In genomic region chr9:101479337-101480045, GRCh38 we compare ENCODE assay signal across 18 cellular contexts. TPM values are rescaled to one million over a fixed set of nuclear protein-coding genes. Genes with fewer than 3 reads are reported as not detected.
DNase-seq lines count a peak whose midpoint lies in the region; ATAC-seq and TF ChIP-seq lines count a peak whose summit lies in the region.
"Had no signal": no experiment of that assay in that cellular context is flagged by ENCODE, and none has a peak within 500 bp of the region (broad histone marks: within the 10 kb centered on the region; RNA-seq: fewer than 3 reads in every experiment).

No MANE protein-coding gene starts in this region.

- no peak overlapping the region for H3K27ac Mint-ChIP-seq in activated naive CD4-positive, alpha-beta T cell treated with anti-CD3 and anti-CD28 coated beads, Interleukin-2, amount 50 U/mL, for 72 hours

- no peak for TF ChIP-seq CTCF in upper lobe of right lung (IDR thresholded peaks at IDR 0.05)

- H3K4me3 ChIP-seq in upper lobe of right lung, result no peak overlapping the region
- H3K4me3 ChIP-seq: K562, PC-9, thoracic aorta had no signal

- no peaks in the 10 kb centered on the region for H3K9me3 ChIP-seq in upper lobe of right lung
- H3K9me3 ChIP-seq: Caco-2, thoracic aorta had no signal

- H3K9me3 Mint-ChIP-seq in activated naive CD4-positive, alpha-beta T cell treated with anti-CD3 and anti-CD28 coated beads, Interleukin-2, amount 50 U/mL, for 72 hours, result no peaks in the 10 kb centered on the region

- peak; percentile 58 for ATAC-seq in upper lobe of right lung
- no peak for ATAC-seq in activated naive CD4-positive, alpha-beta T cell treated with anti-CD3 and anti-CD28 coated beads, Interleukin-2, amount 50 U/mL, for 72 hours

- peaks cover 5% of the 10 kb centered on the region for H3K4me1 ChIP-seq in upper lobe of right lung
- H3K4me1 ChIP-seq: Caco-2 had no signal

- no peak overlapping the region for H3K27ac ChIP-seq in upper lobe of right lung
- H3K27ac ChIP-seq: PC-9, thoracic aorta had no signal

- H3K36me3 Mint-ChIP-seq in activated naive CD4-positive, alpha-beta T cell treated with anti-CD3 and anti-CD28 coated beads, Interleukin-2, amount 50 U/mL, for 72 hours, result no peaks in the 10 kb centered on the region

- DNase-seq in NCI-H748 (lab: John Stamatoyannopoulos, UW; ENCODE audit: unreplicated experiment) (peak; percentile 16), NCI-H748 treated with DMSO at 0.1 percent for 48 hours (lab: John Stamatoyannopoulos, UW) (no peak), cerebellar cortex (ENCODE audit: low spot score) (peak; percentile 95), left kidney (ENCODE audit: low read depth, low spot score) (peak; percentile 20), upper lobe of right lung (no peak), HUDEP-2 (lab: John Stamatoyannopoulos, UW; ENCODE audit: unreplicated experiment in 76 of 76) (no peak)
- no peak for DNase-seq in activated naive CD4-positive, alpha-beta T cell treated with anti-CD3 and anti-CD28 coated beads, Interleukin-2, amount 50 U/mL, for 72 hours (ENCODE audit: low spot score in 2 of 2)
- DNase-seq in stimulated activated CD4-positive, alpha-beta T cell treated with anti-CD3 and anti-CD28 coated beads, Interleukin-1b, Interleukin-23, amount 100 ng/mL, for 48 hours, result no peak
- DNase-seq: ACHN; activated CD4-positive, alpha-beta T cell treated with anti-CD3 and anti-CD28 coated beads for 4 hours; Caco-2; effector CD8-positive, alpha-beta T cell; NCI-H1930 had no signal

- H3K36me3 ChIP-seq in upper lobe of right lung, result no peaks in the 10 kb centered on the region

- no peaks in the 10 kb centered on the region for H3K27me3 ChIP-seq in upper lobe of right lung

- intact Hi-C loops in upper lobe of right lung (cut with DNase I), result no loop called here

RNA-seq across cellular contexts. Expression of gene ALDOB, which starts 43.9 kb away (rescaled TPM):
- not detected for total RNA-seq in upper lobe of right lung
- not detected for total RNA-seq in activated naive CD4-positive, alpha-beta T cell treated with anti-CD3 and anti-CD28 coated beads, Interleukin-2, amount 50 U/mL, for 72 hours
- total RNA-seq: osteoblast; PC-9; T-helper 1 cell treated with Interleukin-12 subunit alpha and Interleukin-12 subunit beta and Interleukin-4 antibody, amounts not matched to agents 30 ng/mL and 1 ng/mL, for 36 hours; thoracic aorta had no signal

RNA-seq across cellular contexts. Expression of gene RNF20, which starts 54.2 kb away (rescaled TPM):
- 48.1 TPM for total RNA-seq in upper lobe of right lung
- 10 to 100 TPM; 42.1 to 49.9 TPM for total RNA-seq in activated naive CD4-positive, alpha-beta T cell treated with anti-CD3 and anti-CD28 coated beads, Interleukin-2, amount 50 U/mL, for 72 hours

Comparison
In these comparisons a context has a peak if more than half of its experiments do, and no peak if none do; other contexts are left out.
1. DNase-seq: peak in NCI-H748 (single experiment), cerebellar cortex (single experiment) and left kidney (single experiment); none in NCI-H748 treated with DMSO at 0.1 percent for 48 hours (single experiment), upper lobe of right lung (single experiment), activated naive CD4-positive, alpha-beta T cell treated with anti-CD3 and anti-CD28 coated beads, Interleukin-2, amount 50 U/mL, for 72 hours (0 of 2), stimulated activated CD4-positive, alpha-beta T cell treated with anti-CD3 and anti-CD28 coated beads, Interleukin-1b, Interleukin-23, amount 100 ng/mL, for 48 hours (single experiment) and HUDEP-2 (0 of 76).